26 cellular contexts compared by ENCODE assay signal in the genomic region with DNA sequence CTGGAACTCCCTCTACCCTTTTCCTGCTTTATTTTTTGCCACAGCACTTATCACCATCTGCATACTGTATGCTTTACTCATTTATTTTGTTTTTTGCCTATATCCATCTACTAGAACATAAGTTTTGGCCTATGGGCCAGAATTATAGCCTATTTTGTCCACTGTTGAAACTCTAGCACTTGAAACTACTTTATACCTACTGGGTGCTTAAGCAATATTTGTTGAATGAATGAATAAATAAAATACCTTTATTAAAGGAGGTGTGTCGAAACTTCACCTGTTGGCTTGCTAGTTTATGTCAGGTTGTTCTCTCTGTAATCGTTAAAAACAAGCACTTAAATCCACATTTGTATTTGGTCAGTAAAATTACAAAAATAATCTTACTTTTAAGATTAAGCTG.
"Had no signal": no experiment of that assay in that cellular context is flagged by ENCODE, and none has a peak within 500 bp of the region (broad histone marks: within the 10 kb centered on the region; RNA-seq: fewer than 3 reads in every experiment).

No MANE protein-coding gene starts in this region.

- H3K4me3 ChIP-seq: MG63, PC-9, SJSA1 had no signal

- DNase-seq: Kasumi-1, KG1, MG63, NCI-H1048, NCI-H1417, NCI-H1436 treated with DMSO at 0.1 percent for 48 hours, NCI-H1694 treated with DMSO at 0.1 percent for 48 hours, NCI-H187 treated with DMSO at 0.1 percent for 48 hours, NCI-H2029, NCI-H2081, NCI-H2171 treated with DMSO at 0.1 percent for 48 hours, NCI-H2227 treated with DMSO at 0.1 percent for 48 hours, NCI-H345, NCI-H446, NCI-H510A treated with DMSO at 0.1 percent for 48 hours, NCI-H524 treated with DMSO at 0.1 percent for 48 hours, NCI-H526 treated with DMSO at 0.1 percent for 48 hours, NCI-H774, PC-9, Right ventricle myocardium superior, RPMI8226, SHP77 treated with DMSO at 0.1 percent for 48 hours, SK-N-SH, SW 1271 had no signal

- H3K36me3 ChIP-seq: MG63, SJSA1 had no signal

- H3K9me3 ChIP-seq: MG63, SJSA1, SK-N-SH had no signal

- H3K27me3 ChIP-seq: MG63 had no signal

- H3K4me1 ChIP-seq: SJSA1 had no signal

- ATAC-seq: Panc1 had no signal

- H3K27ac ChIP-seq: PC-9, SJSA1 had no signal
